ENCODE assay signal across 1 cellular context in the genomic region with DNA sequence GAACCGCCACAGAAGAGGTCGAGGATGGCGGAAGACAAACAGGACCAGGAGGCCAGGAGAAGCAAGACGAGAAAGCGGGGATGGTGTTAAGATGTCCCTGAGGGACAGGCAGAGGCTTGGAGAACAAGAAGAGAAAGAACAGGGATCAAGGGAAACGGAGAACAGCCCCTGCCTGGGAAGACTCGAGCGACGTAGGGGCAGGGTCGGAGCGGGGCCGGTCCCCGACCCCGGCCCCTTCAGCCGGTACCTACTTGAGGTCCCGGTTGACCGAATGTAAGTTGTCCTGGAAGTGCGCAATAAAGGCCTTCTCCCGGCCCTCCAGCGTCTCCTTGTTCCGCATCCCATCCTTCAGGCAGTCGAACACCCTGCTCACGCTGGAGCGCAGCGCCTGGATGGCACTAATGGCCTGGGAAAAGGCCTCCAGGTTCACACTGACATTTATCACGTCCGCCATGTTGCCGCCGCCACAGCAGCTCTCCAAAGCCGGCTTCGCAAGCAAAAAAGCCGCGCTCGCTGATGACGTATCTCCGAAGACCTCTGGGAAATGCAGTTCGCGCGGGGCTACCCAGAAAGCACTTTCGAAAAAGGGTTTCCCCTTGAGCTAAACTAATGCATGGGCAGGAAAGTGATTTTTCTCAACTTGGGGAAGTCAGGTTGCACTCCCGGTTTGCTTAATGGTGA.
A peak's percentile ranks its signal among the peaks of the same experiment; 100 is the strongest.
TF ChIP-seq lines count a peak whose summit lies in the region.

A gene with protein sequence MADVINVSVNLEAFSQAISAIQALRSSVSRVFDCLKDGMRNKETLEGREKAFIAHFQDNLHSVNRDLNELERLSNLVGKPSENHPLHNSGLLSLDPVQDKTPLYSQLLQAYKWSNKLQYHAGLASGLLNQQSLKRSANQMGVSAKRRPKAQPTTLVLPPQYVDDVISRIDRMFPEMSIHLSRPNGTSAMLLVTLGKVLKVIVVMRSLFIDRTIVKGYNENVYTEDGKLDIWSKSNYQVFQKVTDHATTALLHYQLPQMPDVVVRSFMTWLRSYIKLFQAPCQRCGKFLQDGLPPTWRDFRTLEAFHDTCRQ (minus strand): TSS at position 477 of the 681 bp plus-strand sequence. CDS start 23 bp downstream, at position 454.

TF ChIP-seq in K562, 482 proteins besides CTCF, POLR2A, EP300 and RAD21 (continued from another document and continues in another):
- TF ChIP-seq, protein P1, sequence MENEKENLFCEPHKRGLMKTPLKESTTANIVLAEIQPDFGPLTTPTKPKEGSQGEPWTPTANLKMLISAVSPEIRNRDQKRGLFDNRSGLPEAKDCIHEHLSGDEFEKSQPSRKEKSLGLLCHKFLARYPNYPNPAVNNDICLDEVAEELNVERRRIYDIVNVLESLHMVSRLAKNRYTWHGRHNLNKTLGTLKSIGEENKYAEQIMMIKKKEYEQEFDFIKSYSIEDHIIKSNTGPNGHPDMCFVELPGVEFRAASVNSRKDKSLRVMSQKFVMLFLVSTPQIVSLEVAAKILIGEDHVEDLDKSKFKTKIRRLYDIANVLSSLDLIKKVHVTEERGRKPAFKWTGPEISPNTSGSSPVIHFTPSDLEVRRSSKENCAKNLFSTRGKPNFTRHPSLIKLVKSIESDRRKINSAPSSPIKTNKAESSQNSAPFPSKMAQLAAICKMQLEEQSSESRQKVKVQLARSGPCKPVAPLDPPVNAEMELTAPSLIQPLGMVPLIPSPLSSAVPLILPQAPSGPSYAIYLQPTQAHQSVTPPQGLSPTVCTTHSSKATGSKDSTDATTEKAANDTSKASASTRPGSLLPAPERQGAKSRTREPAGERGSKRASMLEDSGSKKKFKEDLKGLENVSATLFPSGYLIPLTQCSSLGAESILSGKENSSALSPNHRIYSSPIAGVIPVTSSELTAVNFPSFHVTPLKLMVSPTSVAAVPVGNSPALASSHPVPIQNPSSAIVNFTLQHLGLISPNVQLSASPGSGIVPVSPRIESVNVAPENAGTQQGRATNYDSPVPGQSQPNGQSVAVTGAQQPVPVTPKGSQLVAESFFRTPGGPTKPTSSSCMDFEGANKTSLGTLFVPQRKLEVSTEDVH (IDR thresholded peaks at IDR 0.05; ENCODE audit: low read depth, partially characterized antibody): peak; percentile 35
- TF ChIP-seq MEIS2 (IDR thresholded peaks at IDR 0.05; ENCODE audit: partially characterized antibody) (peak; percentile 66), RBM39 (optimal IDR thresholded peaks at IDR 0.05; ENCODE audit: low read depth, low read length) (no peak), NFIC (IDR thresholded peaks at IDR 0.05) (no peak), CREB1 (IDR thresholded peaks at IDR 0.05) (peak; percentile 96), CREB1 (CRISPR knock-in tag; IDR thresholded peaks at IDR 0.05) (peak; percentile 98), SIN3B (IDR thresholded peaks at IDR 0.05; ENCODE audit: low read depth) (peak; percentile 90), ZNF197 (CRISPR knock-in tag; IDR thresholded peaks at IDR 0.05; ENCODE audit: low read depth) (no peak), MAZ (CRISPR knock-in tag; conservative IDR thresholded peaks at IDR 0.05 in 1 of 2, IDR thresholded peaks at IDR 0.05 in 1 of 2) (no peak), C11orf30 (IDR thresholded peaks at IDR 0.05; ENCODE audit: low read depth) (peak; percentile 93), SAP30 (IDR thresholded peaks at IDR 0.05; ENCODE audit: borderline replicate concordance, insufficient read depth, low read depth, low read length, poor library complexity, severe bottlenecking) (peak; percentile 82), NCOA2 (IDR thresholded peaks at IDR 0.05; ENCODE audit: partially characterized antibody in 2 of 2) (no peak), SIN3A (IDR thresholded peaks at IDR 0.05; ENCODE audit: borderline replicate concordance in 2 of 2, control insufficient read depth in 1 of 2, low read depth in 2 of 2, low read length in 2 of 2) (peak; percentile 60 to 68; a peak in 2 of 4 replicates), RBM25 (IDR thresholded peaks at IDR 0.05; ENCODE audit: low read depth, low read length, severe bottlenecking) (no peak), JUND (IDR thresholded peaks at IDR 0.05; ENCODE audit: borderline replicate concordance, low read depth, low read length) (peak; percentile 38; the same call in 1 of the 2 replicates), JUND (tag; IDR thresholded peaks at IDR 0.05; ENCODE audit: borderline replicate concordance, low read depth, low read length) (no peak; the same call in 2 of the 3 replicates), THRAP3 (IDR thresholded peaks at IDR 0.05; ENCODE audit: borderline replicate concordance) (no peak), MAFK (IDR thresholded peaks at IDR 0.05; ENCODE audit: low read length) (peak; percentile 6; the same call in 1 of the 2 replicates), TAF9B (IDR thresholded peaks at IDR 0.05; ENCODE audit: partially characterized antibody) (peak; percentile 63), TAF1 (IDR thresholded peaks at IDR 0.05; ENCODE audit: control insufficient read depth, extremely low read depth, insufficient read depth, low read length, severe bottlenecking) (peak; percentile 68), SMC3 (conservative IDR thresholded peaks at IDR 0.05; ENCODE audit: insufficient read depth, low read depth, low read length) (no peak), MTA1 (IDR thresholded peaks at IDR 0.05; ENCODE audit: borderline replicate concordance) (peak; percentile 99), ZKSCAN3 (CRISPR knock-in tag; IDR thresholded peaks at IDR 0.05) (no peak), ZBTB7A (IDR thresholded peaks at IDR 0.05; ENCODE audit: borderline replicate concordance, control insufficient read depth, low read depth, low read length) (no peak), FOXK2 (conservative IDR thresholded peaks at IDR 0.05 in 1 of 2, IDR thresholded peaks at IDR 0.05 in 1 of 2; ENCODE audit: low read depth in 2 of 2) (peak; percentile 83 to 88), XRCC5 (IDR thresholded peaks at IDR 0.05; ENCODE audit: low read depth, low read length) (peak; percentile 54; the same call in 1 of the 2 replicates), CXXC5 (CRISPR knock-in tag; IDR thresholded peaks at IDR 0.05) (peak; percentile 42; the same call in 1 of the 2 replicates), ZC3H4 (CRISPR knock-in tag; IDR thresholded peaks at IDR 0.05; ENCODE audit: borderline replicate concordance) (no peak), ZNF408 (CRISPR knock-in tag; IDR thresholded peaks at IDR 0.05; ENCODE audit: low read depth) (no peak), MAFF (IDR thresholded peaks at IDR 0.05; ENCODE audit: low read length) (no peak), TOE1 (IDR thresholded peaks at IDR 0.05; ENCODE audit: borderline replicate concordance) (no peak), TOE1 (CRISPR knock-in tag; IDR thresholded peaks at IDR 0.05; ENCODE audit: borderline replicate concordance, low read depth) (no peak), TCFL5 (CRISPR knock-in tag; conservative IDR thresholded peaks at IDR 0.05) (no peak), HNRNPL (IDR thresholded peaks at IDR 0.05; ENCODE audit: low read depth, low read length) (no peak), ZNF239 (CRISPR knock-in tag; IDR thresholded peaks at IDR 0.05) (no peak), RFX7 (CRISPR knock-in tag; IDR thresholded peaks at IDR 0.05) (no peak), BHLHE40 (IDR thresholded peaks at IDR 0.05; ENCODE audit: low read length) (no peak), JUN (IDR thresholded peaks at IDR 0.05; ENCODE audit: borderline replicate concordance, low read depth, low read length) (peak; percentile 45; the same call in 1 of the 2 replicates), JUN (CRISPR knock-in tag; IDR thresholded peaks at IDR 0.05; ENCODE audit: borderline replicate concordance) (no peak), ZNF764 (CRISPR knock-in tag; IDR thresholded peaks at IDR 0.05; ENCODE audit: low read depth) (no peak), PHTF2 (CRISPR knock-in tag; IDR thresholded peaks at IDR 0.05) (no peak), CHD2 (IDR thresholded peaks at IDR 0.05; ENCODE audit: low read depth, low read length) (peak; percentile 75), PYGO2 (tag; IDR thresholded peaks at IDR 0.05) (no peak), HLTF (IDR thresholded peaks at IDR 0.05) (no peak)
- TF ChIP-seq, protein P2, sequence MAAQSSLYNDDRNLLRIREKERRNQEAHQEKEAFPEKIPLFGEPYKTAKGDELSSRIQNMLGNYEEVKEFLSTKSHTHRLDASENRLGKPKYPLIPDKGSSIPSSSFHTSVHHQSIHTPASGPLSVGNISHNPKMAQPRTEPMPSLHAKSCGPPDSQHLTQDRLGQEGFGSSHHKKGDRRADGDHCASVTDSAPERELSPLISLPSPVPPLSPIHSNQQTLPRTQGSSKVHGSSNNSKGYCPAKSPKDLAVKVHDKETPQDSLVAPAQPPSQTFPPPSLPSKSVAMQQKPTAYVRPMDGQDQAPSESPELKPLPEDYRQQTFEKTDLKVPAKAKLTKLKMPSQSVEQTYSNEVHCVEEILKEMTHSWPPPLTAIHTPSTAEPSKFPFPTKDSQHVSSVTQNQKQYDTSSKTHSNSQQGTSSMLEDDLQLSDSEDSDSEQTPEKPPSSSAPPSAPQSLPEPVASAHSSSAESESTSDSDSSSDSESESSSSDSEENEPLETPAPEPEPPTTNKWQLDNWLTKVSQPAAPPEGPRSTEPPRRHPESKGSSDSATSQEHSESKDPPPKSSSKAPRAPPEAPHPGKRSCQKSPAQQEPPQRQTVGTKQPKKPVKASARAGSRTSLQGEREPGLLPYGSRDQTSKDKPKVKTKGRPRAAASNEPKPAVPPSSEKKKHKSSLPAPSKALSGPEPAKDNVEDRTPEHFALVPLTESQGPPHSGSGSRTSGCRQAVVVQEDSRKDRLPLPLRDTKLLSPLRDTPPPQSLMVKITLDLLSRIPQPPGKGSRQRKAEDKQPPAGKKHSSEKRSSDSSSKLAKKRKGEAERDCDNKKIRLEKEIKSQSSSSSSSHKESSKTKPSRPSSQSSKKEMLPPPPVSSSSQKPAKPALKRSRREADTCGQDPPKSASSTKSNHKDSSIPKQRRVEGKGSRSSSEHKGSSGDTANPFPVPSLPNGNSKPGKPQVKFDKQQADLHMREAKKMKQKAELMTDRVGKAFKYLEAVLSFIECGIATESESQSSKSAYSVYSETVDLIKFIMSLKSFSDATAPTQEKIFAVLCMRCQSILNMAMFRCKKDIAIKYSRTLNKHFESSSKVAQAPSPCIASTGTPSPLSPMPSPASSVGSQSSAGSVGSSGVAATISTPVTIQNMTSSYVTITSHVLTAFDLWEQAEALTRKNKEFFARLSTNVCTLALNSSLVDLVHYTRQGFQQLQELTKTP (IDR thresholded peaks at IDR 0.05; ENCODE audit: low read depth in 1 of 2, partially characterized antibody in 2 of 2): peak in 1 of 2 experiments; percentile 93
- TF ChIP-seq, protein P3, sequence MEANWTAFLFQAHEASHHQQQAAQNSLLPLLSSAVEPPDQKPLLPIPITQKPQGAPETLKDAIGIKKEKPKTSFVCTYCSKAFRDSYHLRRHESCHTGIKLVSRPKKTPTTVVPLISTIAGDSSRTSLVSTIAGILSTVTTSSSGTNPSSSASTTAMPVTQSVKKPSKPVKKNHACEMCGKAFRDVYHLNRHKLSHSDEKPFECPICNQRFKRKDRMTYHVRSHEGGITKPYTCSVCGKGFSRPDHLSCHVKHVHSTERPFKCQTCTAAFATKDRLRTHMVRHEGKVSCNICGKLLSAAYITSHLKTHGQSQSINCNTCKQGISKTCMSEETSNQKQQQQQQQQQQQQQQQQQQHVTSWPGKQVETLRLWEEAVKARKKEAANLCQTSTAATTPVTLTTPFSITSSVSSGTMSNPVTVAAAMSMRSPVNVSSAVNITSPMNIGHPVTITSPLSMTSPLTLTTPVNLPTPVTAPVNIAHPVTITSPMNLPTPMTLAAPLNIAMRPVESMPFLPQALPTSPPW (CRISPR knock-in tag; IDR thresholded peaks at IDR 0.05): peak; percentile 40; the same call in 1 of the 2 replicates
- TF ChIP-seq, protein P4, sequence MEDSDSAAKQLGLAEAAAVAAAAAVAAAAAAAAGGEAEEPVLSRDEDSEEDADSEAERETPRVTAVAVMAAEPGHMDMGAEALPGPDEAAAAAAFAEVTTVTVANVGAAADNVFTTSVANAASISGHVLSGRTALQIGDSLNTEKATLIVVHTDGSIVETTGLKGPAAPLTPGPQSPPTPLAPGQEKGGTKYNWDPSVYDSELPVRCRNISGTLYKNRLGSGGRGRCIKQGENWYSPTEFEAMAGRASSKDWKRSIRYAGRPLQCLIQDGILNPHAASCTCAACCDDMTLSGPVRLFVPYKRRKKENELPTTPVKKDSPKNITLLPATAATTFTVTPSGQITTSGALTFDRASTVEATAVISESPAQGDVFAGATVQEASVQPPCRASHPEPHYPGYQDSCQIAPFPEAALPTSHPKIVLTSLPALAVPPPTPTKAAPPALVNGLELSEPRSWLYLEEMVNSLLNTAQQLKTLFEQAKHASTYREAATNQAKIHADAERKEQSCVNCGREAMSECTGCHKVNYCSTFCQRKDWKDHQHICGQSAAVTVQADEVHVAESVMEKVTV (CRISPR knock-in tag; IDR thresholded peaks at IDR 0.05): no peak
- TF ChIP-seq, protein P5, sequence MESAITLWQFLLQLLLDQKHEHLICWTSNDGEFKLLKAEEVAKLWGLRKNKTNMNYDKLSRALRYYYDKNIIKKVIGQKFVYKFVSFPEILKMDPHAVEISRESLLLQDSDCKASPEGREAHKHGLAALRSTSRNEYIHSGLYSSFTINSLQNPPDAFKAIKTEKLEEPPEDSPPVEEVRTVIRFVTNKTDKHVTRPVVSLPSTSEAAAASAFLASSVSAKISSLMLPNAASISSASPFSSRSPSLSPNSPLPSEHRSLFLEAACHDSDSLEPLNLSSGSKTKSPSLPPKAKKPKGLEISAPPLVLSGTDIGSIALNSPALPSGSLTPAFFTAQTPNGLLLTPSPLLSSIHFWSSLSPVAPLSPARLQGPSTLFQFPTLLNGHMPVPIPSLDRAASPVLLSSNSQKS (CRISPR knock-in tag; IDR thresholded peaks at IDR 0.05): no peak
- TF ChIP-seq, protein P6, sequence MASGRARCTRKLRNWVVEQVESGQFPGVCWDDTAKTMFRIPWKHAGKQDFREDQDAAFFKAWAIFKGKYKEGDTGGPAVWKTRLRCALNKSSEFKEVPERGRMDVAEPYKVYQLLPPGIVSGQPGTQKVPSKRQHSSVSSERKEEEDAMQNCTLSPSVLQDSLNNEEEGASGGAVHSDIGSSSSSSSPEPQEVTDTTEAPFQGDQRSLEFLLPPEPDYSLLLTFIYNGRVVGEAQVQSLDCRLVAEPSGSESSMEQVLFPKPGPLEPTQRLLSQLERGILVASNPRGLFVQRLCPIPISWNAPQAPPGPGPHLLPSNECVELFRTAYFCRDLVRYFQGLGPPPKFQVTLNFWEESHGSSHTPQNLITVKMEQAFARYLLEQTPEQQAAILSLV (tag; IDR thresholded peaks at IDR 0.05): no peak
- TF ChIP-seq, protein P7, sequence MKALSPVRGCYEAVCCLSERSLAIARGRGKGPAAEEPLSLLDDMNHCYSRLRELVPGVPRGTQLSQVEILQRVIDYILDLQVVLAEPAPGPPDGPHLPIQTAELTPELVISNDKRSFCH (CRISPR knock-in tag; IDR thresholded peaks at IDR 0.05): no peak
- TF ChIP-seq, protein P7 (tag; IDR thresholded peaks at IDR 0.05): no peak
- TF ChIP-seq, protein P8, sequence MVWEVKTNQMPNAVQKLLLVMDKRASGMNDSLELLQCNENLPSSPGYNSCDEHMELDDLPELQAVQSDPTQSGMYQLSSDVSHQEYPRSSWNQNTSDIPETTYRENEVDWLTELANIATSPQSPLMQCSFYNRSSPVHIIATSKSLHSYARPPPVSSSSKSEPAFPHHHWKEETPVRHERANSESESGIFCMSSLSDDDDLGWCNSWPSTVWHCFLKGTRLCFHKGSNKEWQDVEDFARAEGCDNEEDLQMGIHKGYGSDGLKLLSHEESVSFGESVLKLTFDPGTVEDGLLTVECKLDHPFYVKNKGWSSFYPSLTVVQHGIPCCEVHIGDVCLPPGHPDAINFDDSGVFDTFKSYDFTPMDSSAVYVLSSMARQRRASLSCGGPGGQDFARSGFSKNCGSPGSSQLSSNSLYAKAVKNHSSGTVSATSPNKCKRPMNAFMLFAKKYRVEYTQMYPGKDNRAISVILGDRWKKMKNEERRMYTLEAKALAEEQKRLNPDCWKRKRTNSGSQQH (CRISPR knock-in tag; IDR thresholded peaks at IDR 0.05): no peak
